2 cellular contexts compared by ENCODE assay signal in the genomic region with DNA sequence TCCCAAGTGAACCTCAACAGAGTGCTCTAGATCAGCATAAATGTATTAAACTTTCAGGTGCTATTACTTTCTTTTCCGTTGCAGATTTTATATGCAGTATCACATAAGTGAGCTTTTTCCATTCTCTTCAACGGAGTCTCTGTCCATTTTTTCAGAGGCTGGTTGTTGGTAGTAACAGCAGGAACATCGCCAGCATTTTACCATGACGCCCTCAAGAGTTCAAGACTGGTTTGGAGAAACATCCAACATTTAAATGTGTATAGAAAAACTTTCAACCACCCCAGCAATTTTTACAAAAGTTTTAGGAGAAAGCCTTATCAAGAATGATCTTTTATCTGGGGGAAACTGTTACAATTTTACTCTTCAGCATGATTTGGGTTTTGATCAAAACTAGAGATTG.
TF ChIP-seq lines count a peak whose summit lies in the region.

No MANE protein-coding gene starts in this region.

TF ChIP-seq in IMR-90, 13 proteins besides CTCF, POLR2A, EP300 and RAD21:
- TF ChIP-seq CEBPB (IDR thresholded peaks at IDR 0.05; ENCODE audit: low read depth, low read length), result no peak
- TF ChIP-seq FOS (IDR thresholded peaks at IDR 0.05; ENCODE audit: low read depth, low read length), result no peak
- TF ChIP-seq ELK1 (IDR thresholded peaks at IDR 0.05; ENCODE audit: borderline replicate concordance, low read depth, low read length), result no peak
- no peak for TF ChIP-seq MAZ (IDR thresholded peaks at IDR 0.05; ENCODE audit: borderline replicate concordance, low read depth, low read length)
- TF ChIP-seq MAFK (IDR thresholded peaks at IDR 0.05; ENCODE audit: low read depth, low read length), result no peak
TF ChIP-seq in IMR-90: peak in this region for 0.

TF ChIP-seq in WTC11, 78 proteins besides CTCF, POLR2A, EP300 and RAD21:
- TF ChIP-seq SOX15 (CRISPR knock-in tag; IDR thresholded peaks at IDR 0.05), result no peak
- no peak for TF ChIP-seq NFYB (CRISPR knock-in tag; conservative IDR thresholded peaks at IDR 0.05; ENCODE audit: low read depth)
- TF ChIP-seq, protein P1, sequence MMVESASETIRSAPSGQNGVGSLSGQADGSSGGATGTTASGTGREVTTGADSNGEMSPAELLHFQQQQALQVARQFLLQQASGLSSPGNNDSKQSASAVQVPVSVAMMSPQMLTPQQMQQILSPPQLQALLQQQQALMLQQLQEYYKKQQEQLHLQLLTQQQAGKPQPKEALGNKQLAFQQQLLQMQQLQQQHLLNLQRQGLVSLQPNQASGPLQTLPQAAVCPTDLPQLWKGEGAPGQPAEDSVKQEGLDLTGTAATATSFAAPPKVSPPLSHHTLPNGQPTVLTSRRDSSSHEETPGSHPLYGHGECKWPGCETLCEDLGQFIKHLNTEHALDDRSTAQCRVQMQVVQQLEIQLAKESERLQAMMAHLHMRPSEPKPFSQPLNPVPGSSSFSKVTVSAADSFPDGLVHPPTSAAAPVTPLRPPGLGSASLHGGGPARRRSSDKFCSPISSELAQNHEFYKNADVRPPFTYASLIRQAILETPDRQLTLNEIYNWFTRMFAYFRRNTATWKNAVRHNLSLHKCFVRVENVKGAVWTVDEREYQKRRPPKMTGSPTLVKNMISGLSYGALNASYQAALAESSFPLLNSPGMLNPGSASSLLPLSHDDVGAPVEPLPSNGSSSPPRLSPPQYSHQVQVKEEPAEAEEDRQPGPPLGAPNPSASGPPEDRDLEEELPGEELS (CRISPR knock-in tag; IDR thresholded peaks at IDR 0.05), result no peak
- TF ChIP-seq ZNF138 (CRISPR knock-in tag; conservative IDR thresholded peaks at IDR 0.05), result no peak
- TF ChIP-seq JAZF1 (CRISPR knock-in tag; IDR thresholded peaks at IDR 0.05), result no peak
- no peak for TF ChIP-seq ZBTB43 (CRISPR knock-in tag; IDR thresholded peaks at IDR 0.05)
- TF ChIP-seq, protein P2, sequence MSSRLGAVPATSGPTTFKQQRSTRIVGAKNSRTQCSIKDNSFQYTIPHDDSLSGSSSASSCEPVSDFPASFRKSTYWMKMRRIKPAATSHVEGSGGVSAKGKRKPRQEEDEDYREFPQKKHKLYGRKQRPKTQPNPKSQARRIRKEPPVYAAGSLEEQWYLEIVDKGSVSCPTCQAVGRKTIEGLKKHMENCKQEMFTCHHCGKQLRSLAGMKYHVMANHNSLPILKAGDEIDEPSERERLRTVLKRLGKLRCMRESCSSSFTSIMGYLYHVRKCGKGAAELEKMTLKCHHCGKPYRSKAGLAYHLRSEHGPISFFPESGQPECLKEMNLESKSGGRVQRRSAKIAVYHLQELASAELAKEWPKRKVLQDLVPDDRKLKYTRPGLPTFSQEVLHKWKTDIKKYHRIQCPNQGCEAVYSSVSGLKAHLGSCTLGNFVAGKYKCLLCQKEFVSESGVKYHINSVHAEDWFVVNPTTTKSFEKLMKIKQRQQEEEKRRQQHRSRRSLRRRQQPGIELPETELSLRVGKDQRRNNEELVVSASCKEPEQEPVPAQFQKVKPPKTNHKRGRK (CRISPR knock-in tag; IDR thresholded peaks at IDR 0.05; ENCODE audit: borderline replicate concordance), result no peak
